Comparison of ENCODE assay signal across 9 cellular contexts in genomic region chr5:55821731-55822512, GRCh38. TPM values are rescaled to one million over a fixed set of nuclear protein-coding genes. Genes with fewer than 3 reads are reported as not detected.
DNase-seq lines count a peak whose midpoint lies in the region; ATAC-seq and TF ChIP-seq lines count a peak whose summit lies in the region.
"Had no signal": no experiment of that assay in that cellular context is flagged by ENCODE, and none has a peak within 500 bp of the region (broad histone marks: within the 10 kb centered on the region; RNA-seq: fewer than 3 reads in every experiment).

No MANE protein-coding gene starts in this region.

- H3K4me3 ChIP-seq in breast epithelium (peak overlapping the region; percentile 20 to 64 (median 41)), choroid plexus epithelial cell (ENCODE audit: low read depth, low read length) (peak overlapping the region; percentile 65), upper lobe of left lung (peak overlapping the region in 3 of 4 donors; percentile 24 to 49 (median 36))
- H3K4me3 ChIP-seq: SK-N-MC had no signal

- no TSS peak for BruUV-seq in MCF 10A (replicated peaks; lab: Mats Ljungman, UMichigan)

- intact Hi-C loops in breast epithelium (cut with DNase I; ENCODE audit: low total_unique reads) = no loop called here
- intact Hi-C loops in MCF 10A (cut with micrococcal nuclease) = no loop called here

- no peaks in the 10 kb centered on the region for H3K9me3 Mint-ChIP-seq in MCF 10A (ENCODE audit: unreplicated experiment)

- POLR2A ChIA-PET in MCF 10A (lab: Yijun Ruan, JAX) = interaction anchor here (2.0 kb wide), 1 partner anchor 30 kb away, joined by 6 read pairs; the partner anchor contains the start of gene IL31RA

- H3K27ac Mint-ChIP-seq in MCF 10A (ENCODE audit: low read depth, unreplicated experiment) = no peak overlapping the region

- H3K27ac ChIP-seq in breast epithelium = no peak overlapping the region
- no peak overlapping the region for H3K27ac ChIP-seq in upper lobe of left lung
- H3K27ac ChIP-seq: SK-N-MC had no signal

- WGBS in upper lobe of left lung, 2 donors = 15 to 27% methylated on average over 12 to 37 of the region's 45 CpGs

- TF ChIP-seq CTCF in breast epithelium (IDR thresholded peaks at IDR 0.05) = no peak
- no peak for TF ChIP-seq CTCF in MCF 10A (IDR thresholded peaks at IDR 0.05; ENCODE audit: unreplicated experiment)
- TF ChIP-seq CTCF in choroid plexus epithelial cell (conservative IDR thresholded peaks at IDR 0.05; ENCODE audit: low read depth, low read length) = no peak
- no peak for TF ChIP-seq CTCF in upper lobe of left lung (IDR thresholded peaks at IDR 0.05)

- CTCF ChIA-PET in MCF 10A (lab: Yijun Ruan, JAX) = no interaction called here

- DNase-seq in breast epithelium (ENCODE audit: low spot score in 2 of 2) = no peak
- DNase-seq in MCF 10A (ENCODE audit: unreplicated experiment) = no peak
- peak; percentile 29 for DNase-seq in choroid plexus epithelial cell (ENCODE audit: low read depth)
- no peak for DNase-seq in left lobe of liver (ENCODE audit: low spot score)
- DNase-seq in upper lobe of left lung = peak; percentile 27 to 87
- no peak for DNase-seq in SIG-M5 treated with dmso at 0.1 percent for 504 hours (lab: John Stamatoyannopoulos, UW; ENCODE audit: unreplicated experiment)
- DNase-seq in HUDEP-2 (lab: John Stamatoyannopoulos, UW; ENCODE audit: unreplicated experiment in 76 of 76) = no peak

- no peak overlapping the region for H3K4me3 Mint-ChIP-seq in MCF 10A (ENCODE audit: unreplicated experiment)

- no peaks in the 10 kb centered on the region for H3K27me3 Mint-ChIP-seq in MCF 10A (ENCODE audit: insufficient read depth, unreplicated experiment)

- H3K36me3 ChIP-seq in breast epithelium (no peaks in the 10 kb centered on the region), upper lobe of left lung (no peaks in the 10 kb centered on the region)

- H3K27me3 ChIP-seq in breast epithelium (peaks cover 0 to 13% of the 10 kb centered on the region in 2 donors), upper lobe of left lung (peaks cover 0 to 10% (median 2%) of the 10 kb centered on the region in 4 donors)

- H3K36me3 Mint-ChIP-seq in MCF 10A (ENCODE audit: insufficient read depth, unreplicated experiment) = no peaks in the 10 kb centered on the region

- no peak for TF ChIP-seq EP300 in upper lobe of left lung (IDR thresholded peaks at IDR 0.05)

- H3K9me3 ChIP-seq in breast epithelium (no peaks in the 10 kb centered on the region), upper lobe of left lung (no peaks in the 10 kb centered on the region)

- TF ChIP-seq POLR2A in breast epithelium (IDR thresholded peaks at IDR 0.05) = no peak
- TF ChIP-seq POLR2A in upper lobe of left lung (IDR thresholded peaks at IDR 0.05) = no peak

- no peaks in the 10 kb centered on the region for H3K4me1 Mint-ChIP-seq in MCF 10A (ENCODE audit: insufficient read depth, unreplicated experiment)

- ATAC-seq in left lobe of liver = peak; percentile 63
- peak in 1 of 2 donors; percentile 75 for ATAC-seq in upper lobe of left lung (ENCODE audit: low FRiP score in 2 of 2)
- ATAC-seq in HG03095 (IDR thresholded peaks at IDR 0.05; ENCODE audit: unreplicated experiment) = no peak

- H3K4me1 ChIP-seq in breast epithelium (no peaks in the 10 kb centered on the region), upper lobe of left lung (peaks cover 3 to 8% (median 6%) of the 10 kb centered on the region in 4 donors)

RNA-seq across cellular contexts. Expression of gene IL31RA, which starts 29.2 kb away (rescaled TPM):
- total RNA-seq in breast epithelium = not detected
- total RNA-seq in MCF 10A (2022) = 5.8 and 6.4 TPM in 2 replicates
- not detected for total RNA-seq in left lobe of liver
- under 1 TPM in 1 of 6 donors, not detected in 5; 0.31 TPM for total RNA-seq in upper lobe of left lung

Comparison
In these comparisons a context has a peak if more than half of its experiments do, and no peak if none do; other contexts are left out.
1. DNase-seq: peak in choroid plexus epithelial cell (single experiment) and upper lobe of left lung (2 of 2); none in breast epithelium (0 of 2), MCF 10A (single experiment), left lobe of liver (single experiment), SIG-M5 treated with dmso at 0.1 percent for 504 hours (single experiment) and HUDEP-2 (0 of 76).
2. Peak in every context shown above with its lines, with median percentiles within 50 percentile points of each other: H3K4me3 ChIP-seq.